Comparison of ENCODE assay signal across 9 cellular contexts in genomic region chr4:10460313-10461047, GRCh38. TPM values are rescaled to one million over a fixed set of nuclear protein-coding genes. Genes with fewer than 3 reads are reported as not detected.
DNase-seq lines count a peak whose midpoint lies in the region; ATAC-seq and TF ChIP-seq lines count a peak whose summit lies in the region.
"Had no signal": no experiment of that assay in that cellular context is flagged by ENCODE, and none has a peak within 500 bp of the region (broad histone marks: within the 10 kb centered on the region; RNA-seq: fewer than 3 reads in every experiment).

No MANE protein-coding gene starts in this region.

- intact Hi-C loops in left ventricle myocardium inferior (cut with micrococcal nuclease) (no loop called here), heart left ventricle (cut with DNase I) (loop anchor here in 4 of 10 donors (5.0 kb wide), 2 partner anchors 87 to 92 kb away; no protein-coding TSS in a partner anchor), right cardiac atrium (cut with DNase I) (loop anchor here in 1 of 4 donors (10.0 kb wide), 1 partner anchor 84 kb away; no protein-coding TSS in a partner anchor)

- H3K36me3 ChIP-seq in left ventricle myocardium inferior, result no peaks in the 10 kb centered on the region
- no peaks in the 10 kb centered on the region for H3K36me3 ChIP-seq in heart left ventricle
- H3K36me3 ChIP-seq: ovary had no signal

- H3K27me3 ChIP-seq in left ventricle myocardium inferior (ENCODE audit: low read depth) (peaks cover 66% of the 10 kb centered on the region), heart left ventricle (peaks cover 6 to 55% (median 21%) of the 10 kb centered on the region in 9 donors), right cardiac atrium (ENCODE audit: control insufficient read depth, insufficient read depth) (no peaks in the 10 kb centered on the region)
- H3K27me3 ChIP-seq: ovary had no signal

- no peak overlapping the region for H3K27ac Mint-ChIP-seq in activated T-cell treated with anti-CD3 and anti-CD28 coated beads, Interleukin-2, amount 50 U/mL, for 24 hours
- H3K27ac Mint-ChIP-seq in stimulated activated naive CD8-positive, alpha-beta T cell treated with anti-CD3 and anti-CD28 coated beads, Interleukin-15, amount 100 ng/mL, for 72 hours, result peak overlapping the region in 1 of 2 donors; percentile 1

- no peak for TF ChIP-seq POLR2A in heart left ventricle (IDR thresholded peaks at IDR 0.05)

- TF ChIP-seq CTCF in left ventricle myocardium inferior (IDR thresholded peaks at IDR 0.05; ENCODE audit: borderline replicate concordance) (no peak), heart left ventricle (IDR thresholded peaks at IDR 0.05) (no peak)

- DNase-seq in left ventricle myocardium inferior, result no peak
- no peak for DNase-seq in heart left ventricle
- peak; percentile 33 for DNase-seq in activated T-cell treated with anti-CD3 and anti-CD28 coated beads, Interleukin-2, amount 50 U/mL, for 24 hours
- DNase-seq in stimulated activated naive CD8-positive, alpha-beta T cell treated with anti-CD3 and anti-CD28 coated beads, Interleukin-15, amount 100 ng/mL, for 72 hours, result peak in 1 of 2 donors; percentile 74
- no peak for DNase-seq in right cardiac atrium
- no peak for DNase-seq in NCI-H82 (lab: John Stamatoyannopoulos, UW)

- H3K27me3 Mint-ChIP-seq in activated T-cell treated with anti-CD3 and anti-CD28 coated beads, Interleukin-2, amount 50 U/mL, for 24 hours, result peaks cover 54% of the 10 kb centered on the region
- peaks cover 48% of the 10 kb centered on the region for H3K27me3 Mint-ChIP-seq in stimulated activated naive CD8-positive, alpha-beta T cell treated with anti-CD3 and anti-CD28 coated beads, Interleukin-15, amount 100 ng/mL, for 72 hours

- H3K4me1 Mint-ChIP-seq in activated T-cell treated with anti-CD3 and anti-CD28 coated beads, Interleukin-2, amount 50 U/mL, for 24 hours (ENCODE audit: low read depth), result peaks cover 32% of the 10 kb centered on the region
- peaks cover 36% of the 10 kb centered on the region for H3K4me1 Mint-ChIP-seq in stimulated activated naive CD8-positive, alpha-beta T cell treated with anti-CD3 and anti-CD28 coated beads, Interleukin-15, amount 100 ng/mL, for 72 hours

- peak overlapping the region; percentile 48 for H3K4me3 Mint-ChIP-seq in activated T-cell treated with anti-CD3 and anti-CD28 coated beads, Interleukin-2, amount 50 U/mL, for 24 hours
- H3K4me3 Mint-ChIP-seq in stimulated activated naive CD8-positive, alpha-beta T cell treated with anti-CD3 and anti-CD28 coated beads, Interleukin-15, amount 100 ng/mL, for 72 hours, result peak overlapping the region; percentile 73 to 85

- WGBS in heart left ventricle, 4 donors, result 83 to 90% (median 87%) methylated on average over 11 of the region's 11 CpGs
- 78% methylated on average over 11 of the region's 11 CpGs for WGBS in right cardiac atrium

- peaks cover 2% of the 10 kb centered on the region for H3K9me3 Mint-ChIP-seq in activated T-cell treated with anti-CD3 and anti-CD28 coated beads, Interleukin-2, amount 50 U/mL, for 24 hours
- H3K9me3 Mint-ChIP-seq in stimulated activated naive CD8-positive, alpha-beta T cell treated with anti-CD3 and anti-CD28 coated beads, Interleukin-15, amount 100 ng/mL, for 72 hours, result no peaks in the 10 kb centered on the region

- H3K4me1 ChIP-seq in left ventricle myocardium inferior (peaks cover 28% of the 10 kb centered on the region), heart left ventricle (peaks cover 0 to 27% (median 9%) of the 10 kb centered on the region in 12 donors), right cardiac atrium (ENCODE audit: control insufficient read depth, insufficient read depth, low read length) (peaks cover 3% of the 10 kb centered on the region)

- H3K36me3 Mint-ChIP-seq in activated T-cell treated with anti-CD3 and anti-CD28 coated beads, Interleukin-2, amount 50 U/mL, for 24 hours (ENCODE audit: low read depth), result peaks cover 10% of the 10 kb centered on the region

- H3K9me3 ChIP-seq in left ventricle myocardium inferior (replicated peaks), result no peaks in the 10 kb centered on the region
- H3K9me3 ChIP-seq in heart left ventricle, result no peaks in the 10 kb centered on the region
- no peaks in the 10 kb centered on the region for H3K9me3 ChIP-seq in iPS-18c (ENCODE audit: control insufficient read depth, insufficient read depth, low read length)
- no peaks in the 10 kb centered on the region for H3K9me3 ChIP-seq in right cardiac atrium (ENCODE audit: control insufficient read depth, low read length)
- H3K9me3 ChIP-seq: ovary had no signal

- ATAC-seq in heart left ventricle (no peak), GM21825 (IDR thresholded peaks at IDR 0.05; ENCODE audit: unreplicated experiment) (no peak), right cardiac atrium (no peak)
- ATAC-seq in stimulated activated naive CD8-positive, alpha-beta T cell treated with anti-CD3 and anti-CD28 coated beads, Interleukin-15, amount 100 ng/mL, for 72 hours, result peak; percentile 48

- H3K27ac ChIP-seq in left ventricle myocardium inferior (replicated peaks) (no peak overlapping the region), heart left ventricle (no peak overlapping the region), right cardiac atrium (ENCODE audit: low read length) (no peak overlapping the region)
- H3K27ac ChIP-seq: ovary had no signal

- H3K4me3 ChIP-seq in left ventricle myocardium inferior, result peak overlapping the region; percentile 54
- peak overlapping the region in 3 of 12 donors; percentile 1 to 47 (median 38) for H3K4me3 ChIP-seq in heart left ventricle
- H3K4me3 ChIP-seq in iPS-18c (ENCODE audit: insufficient read depth, low read depth, low read length), result 0 out of 2 replicates have a peak overlapping the region, but pooled peaks have one; percentile 73
- H3K4me3 ChIP-seq in right cardiac atrium (ENCODE audit: low read length), result no peak overlapping the region

RNA-seq across cellular contexts. Expression of gene ZNF518B, which starts 3.3 kb away (rescaled TPM):
- total RNA-seq in left ventricle myocardium inferior (21.7 TPM), heart left ventricle (10 to 100 TPM; 17.7 to 39.8 (median 24.3) TPM), right cardiac atrium (10 to 100 TPM; 24.7 to 35.9 (median 27.2) TPM)
- polyA plus RNA-seq in heart left ventricle (10 to 100 TPM in 1 of 2 donors, 1 to 10 TPM in 1; 4.3 to 13.1 TPM), right cardiac atrium (7.5 TPM)
